Comparison of ENCODE assay signal across 15 cellular contexts in genomic region chr5:75078035-75078434, GRCh38. TPM values are rescaled to one million over a fixed set of nuclear protein-coding genes. Genes with fewer than 3 reads are reported as not detected.
DNase-seq lines count a peak whose midpoint lies in the region; ATAC-seq and FAIRE-seq lines count a peak whose summit lies in the region.
"Had no signal": no experiment of that assay in that cellular context is flagged by ENCODE, and none has a peak within 500 bp of the region (broad histone marks: within the 10 kb centered on the region; RNA-seq: fewer than 3 reads in every experiment).

No MANE protein-coding gene starts in this region.

- DNase-seq in activated CD4-positive, alpha-beta T cell treated with anti-CD3 and anti-CD28 coated beads, Interleukin-2, amount 10 ng/mL, durations not matched to agents 7 days and 5 days: peak; percentile 27
- DNase-seq in activated CD4-positive, alpha-beta T cell treated with anti-CD3 and anti-CD28 coated beads for 36 hours: no peak
- DNase-seq in NCI-H1930 (lab: John Stamatoyannopoulos, UW): peak; percentile 2 to 3
- DNase-seq in effector memory CD8-positive, alpha-beta T cell: no peak
- DNase-seq in GF-D8 (lab: John Stamatoyannopoulos, UW): no peak
- no peak for DNase-seq in NCI-H446 treated with DMSO at 0.1 percent for 48 hours (lab: John Stamatoyannopoulos, UW)
- no peak for DNase-seq in urothelium cell line (ENCODE audit: low spot score)
- DNase-seq: 8988T, AML-193, Caco-2, HCEC 1CT, HFFc6 had no signal

- H3K4me1 Mint-ChIP-seq in activated CD4-positive, alpha-beta T cell treated with anti-CD3 and anti-CD28 coated beads, Interleukin-2, amount 10 ng/mL, durations not matched to agents 7 days and 5 days: peaks cover 11% of the 10 kb centered on the region
- H3K4me1 Mint-ChIP-seq in activated CD4-positive, alpha-beta T cell treated with anti-CD3 and anti-CD28 coated beads for 36 hours: peaks cover 11% of the 10 kb centered on the region
- H3K4me1 Mint-ChIP-seq in effector memory CD8-positive, alpha-beta T cell (ENCODE audit: low read depth in 2 of 2): no peaks in the 10 kb centered on the region

- H3K4me3 Mint-ChIP-seq in activated CD4-positive, alpha-beta T cell treated with anti-CD3 and anti-CD28 coated beads, Interleukin-2, amount 10 ng/mL, durations not matched to agents 7 days and 5 days: no peak overlapping the region
- no peak overlapping the region for H3K4me3 Mint-ChIP-seq in activated CD4-positive, alpha-beta T cell treated with anti-CD3 and anti-CD28 coated beads for 36 hours
- no peak overlapping the region for H3K4me3 Mint-ChIP-seq in effector memory CD8-positive, alpha-beta T cell
- H3K4me3 Mint-ChIP-seq: CD8-positive, alpha-beta memory T cell; HFFc6 had no signal

- H3K9me3 Mint-ChIP-seq in activated CD4-positive, alpha-beta T cell treated with anti-CD3 and anti-CD28 coated beads, Interleukin-2, amount 10 ng/mL, durations not matched to agents 7 days and 5 days: no peaks in the 10 kb centered on the region
- no peaks in the 10 kb centered on the region for H3K9me3 Mint-ChIP-seq in activated CD4-positive, alpha-beta T cell treated with anti-CD3 and anti-CD28 coated beads for 36 hours (ENCODE audit: low read depth)
- H3K9me3 Mint-ChIP-seq in effector memory CD8-positive, alpha-beta T cell: no peaks in the 10 kb centered on the region
- H3K9me3 Mint-ChIP-seq: CD8-positive, alpha-beta memory T cell; HFFc6 had no signal

- CTCF ChIA-PET in activated CD4-positive, alpha-beta T cell treated with anti-CD3 and anti-CD28 coated beads, Interleukin-2, amount 10 ng/mL, durations not matched to agents 7 days and 5 days (lab: Charles Lee): no interaction called here
- CTCF ChIA-PET in activated CD4-positive, alpha-beta T cell treated with anti-CD3 and anti-CD28 coated beads for 36 hours (lab: Charles Lee): no interaction called here

- H3K27ac Mint-ChIP-seq in activated CD4-positive, alpha-beta T cell treated with anti-CD3 and anti-CD28 coated beads, Interleukin-2, amount 10 ng/mL, durations not matched to agents 7 days and 5 days: peak overlapping the region; percentile 13
- no peak overlapping the region for H3K27ac Mint-ChIP-seq in activated CD4-positive, alpha-beta T cell treated with anti-CD3 and anti-CD28 coated beads for 36 hours
- no peak overlapping the region for H3K27ac Mint-ChIP-seq in effector memory CD8-positive, alpha-beta T cell
- H3K27ac Mint-ChIP-seq: HFFc6 had no signal

- ATAC-seq in activated CD4-positive, alpha-beta T cell treated with anti-CD3 and anti-CD28 coated beads for 36 hours: no peak
- peak; percentile 70 for ATAC-seq in effector memory CD8-positive, alpha-beta T cell (replicated peaks)
- ATAC-seq: HepG2 had no signal

- POLR2A ChIA-PET in activated CD4-positive, alpha-beta T cell treated with anti-CD3 and anti-CD28 coated beads, Interleukin-2, amount 10 ng/mL, durations not matched to agents 7 days and 5 days (lab: Charles Lee): no interaction called here
- POLR2A ChIA-PET in activated CD4-positive, alpha-beta T cell treated with anti-CD3 and anti-CD28 coated beads for 36 hours (lab: Charles Lee): no interaction called here

- FAIRE-seq in urothelium cell line (lab: Jason Lieb, UNC): no peak
- FAIRE-seq: HepG2, HTR-8/SVneo had no signal

- no peaks in the 10 kb centered on the region for H3K36me3 Mint-ChIP-seq in activated CD4-positive, alpha-beta T cell treated with anti-CD3 and anti-CD28 coated beads, Interleukin-2, amount 10 ng/mL, durations not matched to agents 7 days and 5 days (ENCODE audit: low read depth)
- H3K36me3 Mint-ChIP-seq in activated CD4-positive, alpha-beta T cell treated with anti-CD3 and anti-CD28 coated beads for 36 hours (ENCODE audit: low read depth): no peaks in the 10 kb centered on the region
- H3K36me3 Mint-ChIP-seq in effector memory CD8-positive, alpha-beta T cell (ENCODE audit: insufficient read depth): no peaks in the 10 kb centered on the region

- H3K27me3 Mint-ChIP-seq in activated CD4-positive, alpha-beta T cell treated with anti-CD3 and anti-CD28 coated beads, Interleukin-2, amount 10 ng/mL, durations not matched to agents 7 days and 5 days: no peaks in the 10 kb centered on the region
- H3K27me3 Mint-ChIP-seq in activated CD4-positive, alpha-beta T cell treated with anti-CD3 and anti-CD28 coated beads for 36 hours: no peaks in the 10 kb centered on the region
- H3K27me3 Mint-ChIP-seq in effector memory CD8-positive, alpha-beta T cell: no peaks in the 10 kb centered on the region

- intact Hi-C loops in activated CD4-positive, alpha-beta T cell treated with anti-CD3 and anti-CD28 coated beads for 36 hours (cut with DNase I, micrococcal nuclease): no loop called here

RNA-seq across cellular contexts. Expression of gene GCNT4, which starts 25.7 kb away (rescaled TPM):
- total RNA-seq in activated CD4-positive, alpha-beta T cell treated with anti-CD3 and anti-CD28 coated beads, Interleukin-2, amount 10 ng/mL, durations not matched to agents 7 days and 5 days: 1 to 10 TPM; 1.7 to 2.3 TPM
- 1 to 10 TPM; 1.9 to 2.1 TPM for total RNA-seq in activated CD4-positive, alpha-beta T cell treated with anti-CD3 and anti-CD28 coated beads for 36 hours

Comparison
In these comparisons a context has a peak if more than half of its experiments do, and no peak if none do; other contexts are left out.
1. DNase-seq: peak in activated CD4-positive, alpha-beta T cell treated with anti-CD3 and anti-CD28 coated beads, Interleukin-2, amount 10 ng/mL, durations not matched to agents 7 days and 5 days (single experiment) and NCI-H1930 (2 of 2); none in activated CD4-positive, alpha-beta T cell treated with anti-CD3 and anti-CD28 coated beads for 36 hours (single experiment), effector memory CD8-positive, alpha-beta T cell (0 of 3), GF-D8 (single experiment), NCI-H446 treated with DMSO at 0.1 percent for 48 hours (single experiment) and urothelium cell line (single experiment).